ENCODE assay signal across 8 cellular contexts in the genomic region with DNA sequence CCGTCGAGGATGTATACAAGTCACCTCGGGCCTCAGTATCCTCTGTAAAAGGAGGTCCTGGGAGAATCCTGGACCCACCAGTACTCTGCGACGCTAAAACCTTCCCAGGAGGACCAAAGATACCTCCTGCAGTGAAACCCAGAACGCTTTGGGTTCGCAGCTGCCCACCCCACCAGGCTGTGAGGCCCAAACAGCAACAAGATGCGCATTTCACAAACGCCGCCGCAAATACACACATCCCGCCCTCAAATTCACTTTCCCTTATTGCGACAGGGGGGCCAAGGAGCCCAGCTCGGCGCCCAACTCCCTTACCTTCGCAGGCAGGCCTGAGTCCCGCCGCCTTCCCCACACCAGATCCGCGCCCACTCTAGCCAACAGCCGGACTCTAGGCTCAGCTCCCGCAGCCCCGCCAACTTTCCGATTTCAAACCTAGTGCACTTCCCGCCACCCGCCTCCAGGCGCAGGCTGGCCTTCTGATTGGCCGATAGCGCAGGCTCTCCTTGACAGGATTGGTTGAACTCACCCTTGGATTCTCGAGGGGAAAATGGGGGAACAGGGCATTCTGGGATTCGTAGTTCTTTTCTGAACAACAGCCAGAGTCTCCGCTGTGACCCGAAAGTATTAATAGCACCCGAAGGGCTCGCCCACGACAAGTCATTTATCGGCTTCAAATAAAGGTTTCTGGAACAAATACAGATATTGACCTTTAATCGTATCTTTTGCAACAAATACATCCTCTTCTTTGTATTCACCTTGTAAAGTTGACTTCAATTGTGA. TPM values are rescaled to one million over a fixed set of nuclear protein-coding genes. Genes with fewer than 3 reads are reported as not detected.
DNase-seq lines count a peak whose midpoint lies in the region; ATAC-seq and TF ChIP-seq lines count a peak whose summit lies in the region.

Gene SPC25 (minus strand): TSS at position 425 of the 777 bp plus-strand sequence. CDS start 911 bp downstream, outside the sequence.

- CTCF ChIA-PET in T-cell (lab: Charles Lee) = interaction anchor here in 1 of 2 donors (0.6 kb wide), 1 partner anchor 50 kb away, joined by 3 read pairs; no protein-coding TSS in a partner anchor

- DNase-seq in GM13976 (ENCODE audit: low spot score) (peak; percentile 94), NCI-H146 (lab: John Stamatoyannopoulos, UW) (peak; percentile 89), T-cell (peak; percentile 70 to 89 (median 82)), adipocyte (ENCODE audit: low read depth) (peak; percentile 96), left cardiac atrium (peak; percentile 91), posterior vena cava (ENCODE audit: low spot score) (peak; percentile 95), ureter (ENCODE audit: low spot score) (peak; percentile 89)

- no peaks in the 10 kb centered on the region for H3K36me3 Mint-ChIP-seq in T-cell

- H3K9me3 Mint-ChIP-seq in T-cell = no peaks in the 10 kb centered on the region

- peaks cover 11 to 13% (median 11%) of the 10 kb centered on the region in 3 donors for H3K4me1 Mint-ChIP-seq in T-cell

- peaks cover 5% of the 10 kb centered on the region for H3K4me1 ChIP-seq in adipocyte (ENCODE audit: control insufficient read depth, insufficient read depth, low read length)

- peak within 1 kb of the TSS; percentile 89 for H3K4me3 ChIP-seq in adipocyte (ENCODE audit: low read length)

- H3K9ac ChIP-seq in adipocyte (ENCODE audit: low read length) = peak within 1 kb of the TSS; percentile 65

- H3K27me3 ChIP-seq in adipocyte (replicated peaks; ENCODE audit: control insufficient read depth, insufficient read depth, low read length) = no peaks in the 10 kb centered on the region

- POLR2A ChIA-PET in T-cell (lab: Charles Lee) = interaction anchor here in 1 of 2 donors (0.5 kb wide), 1 partner anchor 889 kb away, joined by 4 read pairs; no protein-coding TSS in a partner anchor

- ATAC-seq in HG02840 (IDR thresholded peaks at IDR 0.05; ENCODE audit: low FRiP score, unreplicated experiment) (peak; percentile 100), T-cell (replicated peaks in 1 of 4) (peak; percentile 92 to 100 (median 99)), left cardiac atrium (peak; percentile 99)

- H3K36me3 ChIP-seq in adipocyte (ENCODE audit: control insufficient read depth, insufficient read depth, low read length, severe bottlenecking) = no peaks in the 10 kb centered on the region

- intact Hi-C loops in left cardiac atrium (cut with DNase I) (no loop called here), posterior vena cava (cut with DNase I) (no loop called here)

- H3K27ac Mint-ChIP-seq in T-cell = no peak within 1 kb of the TSS

- no peak for TF ChIP-seq CTCF in GM13976 (IDR thresholded peaks at IDR 0.05; ENCODE audit: borderline replicate concordance, control extremely low read depth, extremely low read depth, insufficient read depth, missing control alignments)

- H3K4me3 Mint-ChIP-seq in T-cell = peak within 1 kb of the TSS; percentile 84 to 94 (median 90)

- in situ Hi-C loops in GM13976 (cut with MboI; ENCODE audit: low sequenced_read_pairs, unreplicated experiment) = no loop called here

- peaks cover 4 to 10% of the 10 kb centered on the region in 2 donors for H3K27me3 Mint-ChIP-seq in T-cell

- H3K9me3 ChIP-seq in adipocyte (ENCODE audit: control insufficient read depth, low read length) = no peaks in the 10 kb centered on the region

RNA-seq across cellular contexts. Expression of gene SPC25, which starts in this region (rescaled TPM):
- total RNA-seq in T-cell (under 1 TPM in 3 of 5 donors, not detected in 2; 0.32 to 0.83 (median 0.43) TPM), left cardiac atrium (under 1 TPM; 0.37 to 0.85 TPM), posterior vena cava (under 1 TPM in 1 of 2 donors, not detected in 1; 0.42 TPM), ureter (0.47 TPM)

Comparison
In these comparisons a context has a peak if more than half of its experiments do, and no peak if none do; other contexts are left out.
1. Peak in every context shown above with its lines: DNase-seq, ATAC-seq and H3K4me3 ChIP-seq.
2. Peak in DNase-seq and ATAC-seq in T-cell; RNA of the gene not detected or under 1 TPM.
3. Peak in DNase-seq and ATAC-seq in left cardiac atrium; RNA of the gene not detected or under 1 TPM.
4. Peak in DNase-seq in posterior vena cava; RNA of the gene not detected or under 1 TPM.
5. Peak in DNase-seq in ureter; RNA of the gene not detected or under 1 TPM.